ENCODE assay signal across 1 cellular context in the genomic region with DNA sequence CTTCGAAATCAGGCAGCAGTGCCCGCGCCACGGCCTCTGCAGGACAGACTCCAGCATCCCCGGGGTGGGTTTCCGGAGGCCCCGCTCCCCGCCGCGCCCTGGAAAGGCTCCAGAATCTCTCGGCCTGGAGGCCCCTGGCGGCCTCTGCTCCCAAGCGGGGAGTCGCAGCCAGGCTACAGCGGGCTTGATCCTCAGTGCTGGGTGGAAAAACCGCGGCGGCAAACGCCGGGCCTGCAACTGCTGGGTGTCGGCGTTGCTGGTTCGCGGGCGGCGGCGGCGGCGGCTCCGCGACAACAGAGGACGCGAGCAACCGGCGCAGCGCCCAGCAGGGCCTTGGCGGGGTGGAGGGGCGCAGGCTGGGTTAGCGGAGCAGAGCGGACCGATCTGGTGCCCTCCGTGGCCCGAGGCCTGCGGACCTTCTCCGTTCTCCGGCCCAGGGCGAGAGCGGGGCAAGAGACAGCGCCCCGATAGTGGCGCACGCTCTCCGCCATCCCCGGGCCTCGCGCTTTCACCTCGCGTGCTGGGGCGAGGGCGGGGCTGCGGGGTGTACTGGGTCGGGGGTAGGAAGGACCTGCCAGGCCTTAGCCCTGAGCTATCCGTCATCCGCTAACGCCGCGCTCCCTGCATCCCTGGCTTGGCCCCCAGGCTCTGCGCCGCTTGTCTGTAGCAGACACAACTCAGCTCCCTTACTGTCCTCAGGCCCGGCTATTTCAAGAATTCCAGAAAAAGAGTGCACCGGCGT.
TF ChIP-seq lines count a peak whose summit lies in the region.

No MANE protein-coding gene starts in this region.

TF ChIP-seq in WTC11, 78 proteins besides CTCF, POLR2A, EP300 and RAD21 (continued from another document):
- peak; percentile 94 for TF ChIP-seq HMGXB4 (CRISPR knock-in tag; IDR thresholded peaks at IDR 0.05)
- TF ChIP-seq ESRRA (CRISPR knock-in tag; IDR thresholded peaks at IDR 0.05; ENCODE audit: borderline replicate concordance): 0 out of 2 replicates have a peak, but pooled peaks have one; percentile 22
- TF ChIP-seq PREB (CRISPR knock-in tag; IDR thresholded peaks at IDR 0.05; ENCODE audit: borderline replicate concordance): no peak
- peak; percentile 89; the same call in 1 of the 2 replicates for TF ChIP-seq KAT7 (CRISPR knock-in tag; IDR thresholded peaks at IDR 0.05; ENCODE audit: borderline replicate concordance)
- TF ChIP-seq JUN (CRISPR knock-in tag; IDR thresholded peaks at IDR 0.05): 0 out of 2 replicates have a peak, but pooled peaks have one; percentile 29
